ENCODE assay signal across 20 cellular contexts in genomic region chr15:30919877-30920550, GRCh38. TPM values are rescaled to one million over a fixed set of nuclear protein-coding genes. Genes with fewer than 3 reads are reported as not detected.
A peak's percentile ranks its signal among the peaks of the same experiment; 100 is the strongest.
DNase-seq lines count a peak whose midpoint lies in the region; ATAC-seq lines count a peak whose summit lies in the region.
"Had no signal": no experiment of that assay in that cellular context is flagged by ENCODE, and none has a peak within 500 bp of the region (broad histone marks: within the 10 kb centered on the region; RNA-seq: fewer than 3 reads in every experiment).

No MANE protein-coding gene starts in this region.

- H3K27ac ChIP-seq in layer of hippocampus (ENCODE audit: low read depth, low read length) (peak overlapping the region; percentile 94), right cardiac atrium (ENCODE audit: low read length) (no peak overlapping the region)
- H3K27ac ChIP-seq: 22Rv1, PC-9, SJCRH30 had no signal

- H3K36me3 ChIP-seq in H7 (replicated peaks; ENCODE audit: control insufficient read depth, insufficient read depth, low read length): peaks cover 18% of the 10 kb centered on the region

- DNase-seq in DMS 273 (lab: John Stamatoyannopoulos, UW; ENCODE audit: unreplicated experiment) (peak; percentile 4), DMS 273 treated with DMSO at 0.1 percent for 48 hours (lab: John Stamatoyannopoulos, UW) (no peak), NAMALWA (ENCODE audit: low spot score) (peak; percentile 57), H7 (no peak), midbrain (lab: John Stamatoyannopoulos, UW) (no peak), right cardiac atrium (no peak)
- DNase-seq: CD8-positive, alpha-beta T cell; HCEC 1CT; KBM-7; NCI-H1048; NCI-H1436 treated with DMSO at 0.1 percent for 48 hours; NCI-H2029 treated with DMSO at 0.1 percent for 48 hours; NCI-H2171 treated with DMSO at 0.1 percent for 48 hours; NCI-H446 treated with DMSO at 0.1 percent for 48 hours; PC-9; SJCRH30; T-helper 2 cell had no signal

- intact Hi-C loops in right cardiac atrium (cut with DNase I): no loop called here

- no peak overlapping the region for H3K4me3 ChIP-seq in H7 (ENCODE audit: insufficient read depth, low read depth, low read length)
- no peak overlapping the region for H3K4me3 ChIP-seq in right cardiac atrium (ENCODE audit: low read length)
- H3K4me3 ChIP-seq: PC-9, SJCRH30 had no signal

- peaks cover 5% of the 10 kb centered on the region for H3K4me1 ChIP-seq in right cardiac atrium (ENCODE audit: control insufficient read depth, insufficient read depth, low read length)
- H3K4me1 ChIP-seq: SJCRH30 had no signal

- WGBS in right cardiac atrium: 87% methylated on average over 5 of the region's 5 CpGs

- no peaks in the 10 kb centered on the region for H3K9me3 ChIP-seq in right cardiac atrium (ENCODE audit: control insufficient read depth, low read length)
- H3K9me3 ChIP-seq: SJCRH30 had no signal

- no peaks in the 10 kb centered on the region for H3K27me3 ChIP-seq in layer of hippocampus (ENCODE audit: control insufficient read depth, insufficient read depth, low read length)
- no peaks in the 10 kb centered on the region for H3K27me3 ChIP-seq in H7 (ENCODE audit: control insufficient read depth, insufficient read depth, low read length)
- no peaks in the 10 kb centered on the region for H3K27me3 ChIP-seq in right cardiac atrium (ENCODE audit: control insufficient read depth, insufficient read depth)
- H3K27me3 ChIP-seq: SJCRH30 had no signal

- ATAC-seq in HG02870 (IDR thresholded peaks at IDR 0.05; ENCODE audit: unreplicated experiment) (no peak), right cardiac atrium (no peak)
- ATAC-seq: CD8-positive, alpha-beta T cell had no signal

RNA-seq across cellular contexts. Expression of gene FAN1, which starts 16.3 kb away (rescaled TPM):
- 22.8 and 30.2 TPM in 2 replicates for total RNA-seq in H7 (2014; rRNA removed; shearing (Covaris generic))
- 10 to 100 TPM in 3 of 4 donors, 1 to 10 TPM in 1; 9.2 to 24.4 (median 22.9) TPM for total RNA-seq in right cardiac atrium
- polyA plus RNA-seq in right cardiac atrium: 13.0 TPM

Comparison
In these comparisons a context has a peak if more than half of its experiments do, and no peak if none do; other contexts are left out.
1. DNase-seq: peak in DMS 273 (single experiment) and NAMALWA (single experiment); none in DMS 273 treated with DMSO at 0.1 percent for 48 hours (single experiment), H7 (single experiment), midbrain (single experiment) and right cardiac atrium (0 of 3).